Comparison of ENCODE assay signal across 11 cellular contexts in genomic region chr1:195939844-195940243, GRCh38.
DNase-seq lines count a peak whose midpoint lies in the region.
"Had no signal": no experiment of that assay in that cellular context is flagged by ENCODE, and none has a peak within 500 bp of the region (broad histone marks: within the 10 kb centered on the region; RNA-seq: fewer than 3 reads in every experiment).

No MANE protein-coding gene starts in this region.

- DNase-seq in NCI-H2081 (lab: John Stamatoyannopoulos, UW) = peak; percentile 5 to 26
- no peak for DNase-seq in NCI-H2081 treated with DMSO at 0.1 percent for 48 hours (lab: John Stamatoyannopoulos, UW)
- peak; percentile 12 for DNase-seq in HuH-7 (ENCODE audit: low spot score)
- DNase-seq in astrocyte of the hippocampus (ENCODE audit: low read depth, low spot score) = peak; percentile 3
- DNase-seq in mesendoderm = peak; percentile 83
- DNase-seq in OCI-M2 (lab: John Stamatoyannopoulos, UW; ENCODE audit: unreplicated experiment) = no peak
- no peak for DNase-seq in DMS79 treated with DMSO at 0.1 percent for 48 hours (lab: John Stamatoyannopoulos, UW)
- DNase-seq in midbrain (lab: John Stamatoyannopoulos, UW) = no peak
- DNase-seq: NCI-H187, T-helper 2 cell had no signal

- no peaks in the 10 kb centered on the region for H3K27me3 ChIP-seq in mesendoderm (ENCODE audit: insufficient read depth, low read length, poor library complexity)

- H2BK5ac ChIP-seq in mesendoderm (ENCODE audit: low read length) = no peak overlapping the region

- no peak overlapping the region for H3K9ac ChIP-seq in mesendoderm (ENCODE audit: low read length)

- no peaks in the 10 kb centered on the region for H3K36me3 ChIP-seq in mesendoderm (ENCODE audit: control insufficient read depth, insufficient read depth, low read length)

- H2BK15ac ChIP-seq in mesendoderm (replicated peaks; ENCODE audit: low read depth) = no peak overlapping the region

- H3K4ac ChIP-seq in mesendoderm (ENCODE audit: low read depth, low read length) = no peak overlapping the region

- no peak overlapping the region for H3K23ac ChIP-seq in mesendoderm (ENCODE audit: low read length)

- H3K79me2 ChIP-seq in mesendoderm (ENCODE audit: control insufficient read depth, insufficient read depth, low read length) = no peaks in the 10 kb centered on the region

- no peak overlapping the region for H3K27ac ChIP-seq in mesendoderm (ENCODE audit: low read depth, low read length)
- H3K27ac ChIP-seq: A549 had no signal

- no peak overlapping the region for H2AK5ac ChIP-seq in mesendoderm (ENCODE audit: low read length)

- no peak overlapping the region for H3K4me3 ChIP-seq in mesendoderm (ENCODE audit: low read length)
- H3K4me3 ChIP-seq: A549 had no signal

- H4K5ac ChIP-seq in mesendoderm (ENCODE audit: low read length) = no peak overlapping the region

- H3K4me2 ChIP-seq in mesendoderm (ENCODE audit: low read length) = no peak overlapping the region
- H3K4me2 ChIP-seq: A549 had no signal

- H3K4me1 ChIP-seq in mesendoderm (ENCODE audit: control insufficient read depth, low read depth, low read length) = no peaks in the 10 kb centered on the region
- H3K4me1 ChIP-seq: A549 had no signal

- H3K79me1 ChIP-seq in mesendoderm (ENCODE audit: low read length) = no peaks in the 10 kb centered on the region

- H3K56ac ChIP-seq in mesendoderm (ENCODE audit: low read length) = peak overlapping the region; percentile 36

- peak overlapping the region; percentile 45 for H2BK120ac ChIP-seq in mesendoderm (ENCODE audit: low read depth, low read length)

- no peak overlapping the region for H3K18ac ChIP-seq in mesendoderm (ENCODE audit: low read length)

- H4K8ac ChIP-seq in mesendoderm (ENCODE audit: low read depth, low read length) = no peak overlapping the region

- no CpG with 5 or more reads among the region's 3 CpGs for WGBS in mesendoderm (ENCODE audit: extremely low coverage, insufficient coverage, low lambda C conversion rate)

Comparison
In these comparisons a context has a peak if more than half of its experiments do, and no peak if none do; other contexts are left out.
1. DNase-seq: peak in NCI-H2081 (2 of 2), HuH-7 (single experiment), astrocyte of the hippocampus (single experiment) and mesendoderm (single experiment); none in NCI-H2081 treated with DMSO at 0.1 percent for 48 hours (single experiment), OCI-M2 (single experiment), DMS79 treated with DMSO at 0.1 percent for 48 hours (single experiment) and midbrain (single experiment).